In genomic region chr14:89056394-89056793, GRCh38 we compare ENCODE assay signal across 25 cellular contexts.
"Had no signal": no experiment of that assay in that cellular context is flagged by ENCODE, and none has a peak within 500 bp of the region (broad histone marks: within the 10 kb centered on the region; RNA-seq: fewer than 3 reads in every experiment).

No MANE protein-coding gene starts in this region.

- H3K4me3 ChIP-seq: stomach, suprapubic skin, testis, thoracic aorta, thyroid gland, tibial artery, tibial nerve, transverse colon, upper lobe of left lung, upper lobe of right lung, uterus, vagina had no signal

- H3K27me3 ChIP-seq: stomach, suprapubic skin, testis, thyroid gland, tibial artery, tibial nerve, transverse colon, upper lobe of left lung, upper lobe of right lung, uterus, vagina had no signal

- DNase-seq: stimulated activated CD4-positive, alpha-beta T cell treated with anti-CD3 and anti-CD28 coated beads, Interleukin-2, amount 100 ng/mL, for 48 hours; stimulated activated CD4-positive, alpha-beta T cell treated with anti-CD3 and anti-CD28 coated beads, Interleukin-4, amount 100 ng/mL, for 1 hour; stimulated activated CD4-positive, alpha-beta T cell treated with anti-CD3 and anti-CD28 coated beads, Interleukin-4, amount 100 ng/mL, for 24 hours; stimulated activated CD4-positive, alpha-beta T cell treated with anti-CD3 and anti-CD28 coated beads, Interleukin-4, amount 100 ng/mL, for 4 hours; stimulated activated CD8-positive, alpha-beta memory T cell treated with anti-CD3 and anti-CD28 coated beads, Interleukin-4, amount 100 ng/mL, for 48 hours; stimulated activated naive B cell treated with anti-CD40 and anti-IgM and Interleukin-4, amounts not matched to agents 10 μg/mL and 1 μg/mL and 100 μg/mL, for 72 hours; stimulated activated naive CD4-positive, alpha-beta T cell; stimulated activated naive CD4-positive, alpha-beta T cell treated with Interleukin-2 at 50 U/mL for 16 hours; stimulated activated naive CD8-positive, alpha-beta T cell treated with anti-CD3 and anti-CD28 coated beads, Interleukin-15, amount 100 ng/mL, for 72 hours; stimulated activated naive CD8-positive, alpha-beta T cell treated with anti-CD3 and anti-CD28 coated beads, Interleukin-15, Interleukin-2, amounts not matched to agents 100 U/mL and 50 U/mL, for 24 hours; stomach; substantia nigra; testis; thyroid gland; tibial artery; transverse colon; trophoblast cell; upper lobe of left lung; upper lobe of right lung; uterus had no signal

- H3K27ac ChIP-seq: stomach, suprapubic skin, testis, thoracic aorta, thyroid gland, tibial artery, tibial nerve, transverse colon, upper lobe of left lung, upper lobe of right lung, uterus, vagina had no signal

- H3K4me1 ChIP-seq: stomach, suprapubic skin, testis, thyroid gland, tibial artery, tibial nerve, transverse colon, upper lobe of left lung, upper lobe of right lung, uterus, vagina had no signal

- H3K9me3 ChIP-seq: stomach, suprapubic skin, testis, thoracic aorta, thyroid gland, tibial artery, tibial nerve, transverse colon, upper lobe of left lung, upper lobe of right lung, uterus, vagina had no signal

- FAIRE-seq: urothelium cell line had no signal

- H3K36me3 ChIP-seq: stomach, suprapubic skin, thoracic aorta, thyroid gland, tibial artery, tibial nerve, transverse colon, upper lobe of left lung, upper lobe of right lung, uterus, vagina had no signal
